In the genomic region with DNA sequence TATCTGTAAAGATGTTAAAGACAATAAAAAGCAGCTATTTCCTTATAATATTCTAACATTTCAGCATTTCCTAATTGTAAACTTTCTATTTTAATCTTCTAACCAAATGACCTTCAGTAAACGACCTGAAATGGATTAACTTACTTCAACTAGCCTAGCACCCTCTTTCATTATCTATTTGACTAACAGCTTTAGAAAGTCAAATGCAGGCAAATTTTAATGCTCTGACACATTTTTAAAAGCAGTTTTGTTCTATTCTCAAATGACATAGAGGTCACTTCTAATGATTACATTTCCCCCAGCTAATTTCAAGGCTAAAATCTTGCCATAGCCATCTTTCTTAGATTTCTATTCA, we compare ENCODE assay signal across 9 cellular contexts. TPM values are rescaled to one million over a fixed set of nuclear protein-coding genes. Genes with fewer than 3 reads are reported as not detected.
DNase-seq lines count a peak whose midpoint lies in the region; ATAC-seq, FAIRE-seq and TF ChIP-seq lines count a peak whose summit lies in the region.
"Had no signal": no experiment of that assay in that cellular context is flagged by ENCODE, and none has a peak within 500 bp of the region (broad histone marks: within the 10 kb centered on the region; RNA-seq: fewer than 3 reads in every experiment).

No MANE protein-coding gene starts in this region.

- H3K4me3 ChIP-seq in endocrine pancreas (ENCODE audit: control insufficient read depth, insufficient read depth, low read length) (peak overlapping the region; percentile 52), heart right ventricle (no peak overlapping the region)

- FAIRE-seq in GM19239 (lab: Jason Lieb, UNC): no peak

- H3K4me1 ChIP-seq in endocrine pancreas (ENCODE audit: control insufficient read depth, insufficient read depth, low read length) (peaks cover 25% of the 10 kb centered on the region), heart right ventricle (peaks cover 0 to 7% (median 0%) of the 10 kb centered on the region in 9 donors)

- WGBS in heart right ventricle, 2 donors: 22 to 28% methylated on average over 1 of the region's 1 CpG

- H3K27me3 ChIP-seq in endocrine pancreas (ENCODE audit: control insufficient read depth, insufficient read depth, low read length) (no peaks in the 10 kb centered on the region), heart right ventricle (no peaks in the 10 kb centered on the region)

- no peak overlapping the region for H3K9ac ChIP-seq in endocrine pancreas (ENCODE audit: control insufficient read depth, insufficient read depth, low read length)

- DNase-seq in hippocampal formation (lab: John Stamatoyannopoulos, UW): no peak
- DNase-seq in DMS79 treated with DMSO at 0.1 percent for 48 hours (lab: John Stamatoyannopoulos, UW): no peak
- DNase-seq in heart right ventricle: no peak
- no peak for DNase-seq in GM19239 (ENCODE audit: insufficient read length, low spot score)
- DNase-seq: aorta had no signal

- H3K27ac ChIP-seq in heart right ventricle: peak overlapping the region in 2 of 10 donors; percentile 1 to 7

- TF ChIP-seq CTCF in heart right ventricle (IDR thresholded peaks at IDR 0.05): no peak

- ATAC-seq in GM18858 (IDR thresholded peaks at IDR 0.05; ENCODE audit: unreplicated experiment): peak; percentile 35
- ATAC-seq in GM21619 (IDR thresholded peaks at IDR 0.05; ENCODE audit: unreplicated experiment): peak; percentile 42
- peak; percentile 49 for ATAC-seq in HG03342 (IDR thresholded peaks at IDR 0.05; ENCODE audit: unreplicated experiment)
- no peak for ATAC-seq in heart right ventricle

- H3K9me3 ChIP-seq in endocrine pancreas (ENCODE audit: control insufficient read depth, low read length): no peaks in the 10 kb centered on the region
- no peaks in the 10 kb centered on the region for H3K9me3 ChIP-seq in heart right ventricle

- H3K36me3 ChIP-seq in endocrine pancreas (ENCODE audit: control insufficient read depth, insufficient read depth, low read length): no peaks in the 10 kb centered on the region
- H3K36me3 ChIP-seq in heart right ventricle: no peaks in the 10 kb centered on the region

- intact Hi-C loops in heart right ventricle (cut with DNase I): no loop called here

RNA-seq across cellular contexts. Expression of gene SLC7A11, which starts 41.9 kb away (rescaled TPM):
- total RNA-seq in heart right ventricle: 1 to 10 TPM in 2 of 10 donors, under 1 TPM in 8; 0.05 to 1.2 (median 0.15) TPM
- under 1 TPM; 0.07 to 0.09 TPM for polyA plus RNA-seq in heart right ventricle

Comparison
In these comparisons a context has a peak if more than half of its experiments do, and no peak if none do; other contexts are left out.
1. ATAC-seq: peak in GM18858 (single experiment), GM21619 (single experiment) and HG03342 (single experiment); none in heart right ventricle (0 of 8).